Comparison of ENCODE assay signal across 8 cellular contexts in the genomic region with DNA sequence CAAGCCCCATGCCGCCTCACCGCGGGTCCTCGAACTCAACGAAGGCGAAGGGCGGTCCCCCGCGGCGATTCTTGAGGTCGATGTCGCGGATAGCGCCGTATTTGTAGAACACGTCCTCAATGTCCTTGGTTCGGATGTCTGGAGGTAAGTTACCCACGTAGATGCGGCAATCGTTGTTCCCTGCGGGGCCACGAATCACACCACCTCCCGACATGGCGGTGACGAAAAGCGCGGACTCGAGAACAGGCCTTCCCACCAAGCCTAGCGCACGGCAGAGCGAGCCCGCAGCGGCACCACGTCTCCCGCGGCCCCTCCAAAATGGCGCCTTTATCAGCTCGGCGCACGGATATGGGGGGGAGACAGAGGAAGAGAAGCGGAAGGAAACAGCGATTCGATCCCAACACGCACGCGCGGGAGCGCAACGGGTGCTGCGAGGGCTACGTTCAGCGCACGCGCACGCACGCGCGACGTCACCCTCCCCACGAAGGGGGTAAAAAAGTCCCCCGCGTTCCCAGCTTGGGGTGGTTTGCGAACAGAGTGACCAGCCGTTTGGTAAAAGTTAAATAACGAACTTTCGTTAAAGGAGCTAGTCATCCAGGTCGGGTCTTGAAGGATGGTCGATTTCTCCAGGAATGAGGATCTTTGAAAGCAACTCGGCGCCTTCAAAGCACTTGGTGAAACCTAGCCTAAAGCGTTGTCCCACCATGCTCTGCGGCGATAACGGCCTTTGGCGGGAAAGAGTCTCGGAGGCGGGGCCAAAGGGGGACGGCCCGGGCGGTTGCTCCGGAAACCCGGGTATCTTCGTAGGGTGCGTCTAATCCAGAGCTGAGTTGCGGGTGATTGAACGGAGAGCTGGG. TPM values are rescaled to one million over a fixed set of nuclear protein-coding genes. Genes with fewer than 3 reads are reported as not detected.
A peak's percentile ranks its signal among the peaks of the same experiment; 100 is the strongest.
DNase-seq lines count a peak whose midpoint lies in the region; ATAC-seq and TF ChIP-seq lines count a peak whose summit lies in the region.

A gene with protein sequence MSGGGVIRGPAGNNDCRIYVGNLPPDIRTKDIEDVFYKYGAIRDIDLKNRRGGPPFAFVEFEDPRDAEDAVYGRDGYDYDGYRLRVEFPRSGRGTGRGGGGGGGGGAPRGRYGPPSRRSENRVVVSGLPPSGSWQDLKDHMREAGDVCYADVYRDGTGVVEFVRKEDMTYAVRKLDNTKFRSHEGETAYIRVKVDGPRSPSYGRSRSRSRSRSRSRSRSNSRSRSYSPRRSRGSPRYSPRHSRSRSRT (minus strand): TSS at position 323 of the 857 bp plus-strand sequence. CDS start 109 bp downstream, at position 214.

- ATAC-seq in GM18909 (IDR thresholded peaks at IDR 0.05; ENCODE audit: poor library complexity, unreplicated experiment) (peak; percentile 92), HG03175 (IDR thresholded peaks at IDR 0.05; ENCODE audit: unreplicated experiment) (peak; percentile 88), WTC11 (peak; percentile 91)

- intact Hi-C loops in spleen (cut with DNase I; ENCODE audit: low total_unique reads) = loop anchor here (10.0 kb wide), 1 partner anchor 78 kb away; a partner anchor contains a TSS

- TF ChIP-seq POLR2A in spleen (IDR thresholded peaks at IDR 0.05) = peak; percentile 48 to 83 (median 66)

- H3K27me3 ChIP-seq in AG04450 (ENCODE audit: control insufficient read depth, insufficient read depth, low read length) = no peaks in the 10 kb centered on the region
- no peaks in the 10 kb centered on the region for H3K27me3 ChIP-seq in spleen (replicated peaks in 1 of 7)

- H3K36me3 ChIP-seq in spleen = peaks cover 0 to 38% (median 35%) of the 10 kb centered on the region in 6 donors

- H3K4me1 ChIP-seq in spleen = peaks cover 26 to 54% (median 49%) of the 10 kb centered on the region in 6 donors

- no peaks in the 10 kb centered on the region; the same call in 1 of the 2 replicates for H3K9me3 ChIP-seq in AG04450 (ENCODE audit: control insufficient read depth, insufficient read depth, low read length)
- no peaks in the 10 kb centered on the region for H3K9me3 ChIP-seq in spleen

- peak; percentile 94 for DNase-seq in AG04450 (ENCODE audit: low read depth, low spot score)
- DNase-seq in NCI-H226 = peak; percentile 96
- DNase-seq in WTC11 (ENCODE audit: low spot score) = peak; percentile 96
- DNase-seq in cardiac fibroblast (ENCODE audit: low read depth in 2 of 2) = peak; percentile 98
- DNase-seq in immature natural killer cell = peak; percentile 98 to 99 (median 99)
- peak; percentile 99 for DNase-seq in spleen

- POLR2A ChIA-PET in AG04450 (lab: Yijun Ruan, JAX) (interaction anchor here (0.8 to 2.9 kb wide), 14 partner anchors 17 to 685 kb away, joined by 3 to 44 read pairs (median 4); a partner anchor contains a TSS), WTC11 (lab: Charles Lee) (interaction anchor here (0.6 to 2.5 kb wide), 30 partner anchors 8 to 750 kb away, joined by 3 to 41 read pairs (median 5); a partner anchor contains a TSS)

- H3K27ac Mint-ChIP-seq in WTC11 (peak within 1 kb of the TSS; percentile 100), immature natural killer cell (peak within 1 kb of the TSS; percentile 96 to 100 (median 98))

- H3K9me3 Mint-ChIP-seq in WTC11 = no peaks in the 10 kb centered on the region
- H3K9me3 Mint-ChIP-seq in immature natural killer cell = peaks cover 0 to 4% (median 0%) of the 10 kb centered on the region in 6 donors

- H3K4me1 Mint-ChIP-seq in WTC11 = peaks cover 47% of the 10 kb centered on the region
- H3K4me1 Mint-ChIP-seq in immature natural killer cell = peaks cover 46 to 53% of the 10 kb centered on the region in 2 donors

- WGBS in spleen, 5 donors = 0 to 1% (median 0%) methylated on average over 55 to 86 of the region's 86 CpGs

- H3K27me3 Mint-ChIP-seq in WTC11 (ENCODE audit: low read depth) (no peaks in the 10 kb centered on the region), immature natural killer cell (ENCODE audit: low read depth in 3 of 3) (peaks cover 20 to 32% (median 24%) of the 10 kb centered on the region in 3 donors)

- peak within 1 kb of the TSS; percentile 96 for H3K27ac ChIP-seq in AG04450 (ENCODE audit: low read depth, low read length)
- peak within 1 kb of the TSS; percentile 85 to 100 (median 98) for H3K27ac ChIP-seq in spleen

- CTCF ChIA-PET in AG04450 (lab: Charles Lee) (interaction anchor here (0.6 to 2.3 kb wide), 10 partner anchors 8 to 764 kb away, joined by 3 to 11 read pairs (median 4); no protein-coding TSS in a partner anchor), WTC11 (lab: Charles Lee) (interaction anchor here (0.6 to 2.4 kb wide), 10 partner anchors 8 to 193 kb away, joined by 3 to 15 read pairs (median 6); a partner anchor contains a TSS)

- TF ChIP-seq CTCF in AG04450 (IDR thresholded peaks at IDR 0.05; ENCODE audit: low read depth, low read length) (no peak), WTC11 (IDR thresholded peaks at IDR 0.05) (no peak), cardiac fibroblast (IDR thresholded peaks at IDR 0.05; ENCODE audit: low read depth, low read length) (no peak), spleen (IDR thresholded peaks at IDR 0.05 in 8 of 11, conservative IDR thresholded peaks at IDR 0.05 in 3 of 11) (no peak)

- H3K4me3 Mint-ChIP-seq in WTC11 (peak within 1 kb of the TSS; percentile 100), immature natural killer cell (peak within 1 kb of the TSS; percentile 97 to 100 (median 99))

- H3K4me3 ChIP-seq in AG04450 (ENCODE audit: low read depth, low read length) (peak within 1 kb of the TSS; percentile 99), cardiac fibroblast (replicated peaks in 1 of 2; ENCODE audit: low read depth in 2 of 2, low read length in 2 of 2) (peak within 1 kb of the TSS; percentile 96 to 97), spleen (peak within 1 kb of the TSS; percentile 48 to 97 (median 85))

- H3K36me3 Mint-ChIP-seq in WTC11 = peaks cover 49% of the 10 kb centered on the region
- peaks cover 13 to 37% (median 21%) of the 10 kb centered on the region in 3 donors for H3K36me3 Mint-ChIP-seq in immature natural killer cell

TF ChIP-seq in WTC11, 78 proteins besides CTCF, POLR2A, EP300 and RAD21 (continues in another document):
- TF ChIP-seq ETV6 (CRISPR knock-in tag; IDR thresholded peaks at IDR 0.05) = peak; percentile 68; the same call in 1 of the 2 replicates
- TF ChIP-seq, protein P1, sequence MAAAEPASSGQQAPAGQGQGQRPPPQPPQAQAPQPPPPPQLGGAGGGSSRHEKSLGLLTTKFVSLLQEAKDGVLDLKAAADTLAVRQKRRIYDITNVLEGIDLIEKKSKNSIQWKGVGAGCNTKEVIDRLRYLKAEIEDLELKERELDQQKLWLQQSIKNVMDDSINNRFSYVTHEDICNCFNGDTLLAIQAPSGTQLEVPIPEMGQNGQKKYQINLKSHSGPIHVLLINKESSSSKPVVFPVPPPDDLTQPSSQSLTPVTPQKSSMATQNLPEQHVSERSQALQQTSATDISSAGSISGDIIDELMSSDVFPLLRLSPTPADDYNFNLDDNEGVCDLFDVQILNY (CRISPR knock-in tag; IDR thresholded peaks at IDR 0.05) = peak; percentile 99
- TF ChIP-seq SMAD4 (CRISPR knock-in tag; IDR thresholded peaks at IDR 0.05) = no peak
- TF ChIP-seq, protein P2, sequence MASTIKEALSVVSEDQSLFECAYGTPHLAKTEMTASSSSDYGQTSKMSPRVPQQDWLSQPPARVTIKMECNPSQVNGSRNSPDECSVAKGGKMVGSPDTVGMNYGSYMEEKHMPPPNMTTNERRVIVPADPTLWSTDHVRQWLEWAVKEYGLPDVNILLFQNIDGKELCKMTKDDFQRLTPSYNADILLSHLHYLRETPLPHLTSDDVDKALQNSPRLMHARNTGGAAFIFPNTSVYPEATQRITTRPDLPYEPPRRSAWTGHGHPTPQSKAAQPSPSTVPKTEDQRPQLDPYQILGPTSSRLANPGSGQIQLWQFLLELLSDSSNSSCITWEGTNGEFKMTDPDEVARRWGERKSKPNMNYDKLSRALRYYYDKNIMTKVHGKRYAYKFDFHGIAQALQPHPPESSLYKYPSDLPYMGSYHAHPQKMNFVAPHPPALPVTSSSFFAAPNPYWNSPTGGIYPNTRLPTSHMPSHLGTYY (CRISPR knock-in tag; IDR thresholded peaks at IDR 0.05) = no peak
- TF ChIP-seq, protein P3, sequence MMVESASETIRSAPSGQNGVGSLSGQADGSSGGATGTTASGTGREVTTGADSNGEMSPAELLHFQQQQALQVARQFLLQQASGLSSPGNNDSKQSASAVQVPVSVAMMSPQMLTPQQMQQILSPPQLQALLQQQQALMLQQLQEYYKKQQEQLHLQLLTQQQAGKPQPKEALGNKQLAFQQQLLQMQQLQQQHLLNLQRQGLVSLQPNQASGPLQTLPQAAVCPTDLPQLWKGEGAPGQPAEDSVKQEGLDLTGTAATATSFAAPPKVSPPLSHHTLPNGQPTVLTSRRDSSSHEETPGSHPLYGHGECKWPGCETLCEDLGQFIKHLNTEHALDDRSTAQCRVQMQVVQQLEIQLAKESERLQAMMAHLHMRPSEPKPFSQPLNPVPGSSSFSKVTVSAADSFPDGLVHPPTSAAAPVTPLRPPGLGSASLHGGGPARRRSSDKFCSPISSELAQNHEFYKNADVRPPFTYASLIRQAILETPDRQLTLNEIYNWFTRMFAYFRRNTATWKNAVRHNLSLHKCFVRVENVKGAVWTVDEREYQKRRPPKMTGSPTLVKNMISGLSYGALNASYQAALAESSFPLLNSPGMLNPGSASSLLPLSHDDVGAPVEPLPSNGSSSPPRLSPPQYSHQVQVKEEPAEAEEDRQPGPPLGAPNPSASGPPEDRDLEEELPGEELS (CRISPR knock-in tag; IDR thresholded peaks at IDR 0.05) = peak; percentile 67
- TF ChIP-seq JUN (CRISPR knock-in tag; IDR thresholded peaks at IDR 0.05) = 0 out of 2 replicates have a peak, but pooled peaks have one; percentile 68
- TF ChIP-seq, protein P4, sequence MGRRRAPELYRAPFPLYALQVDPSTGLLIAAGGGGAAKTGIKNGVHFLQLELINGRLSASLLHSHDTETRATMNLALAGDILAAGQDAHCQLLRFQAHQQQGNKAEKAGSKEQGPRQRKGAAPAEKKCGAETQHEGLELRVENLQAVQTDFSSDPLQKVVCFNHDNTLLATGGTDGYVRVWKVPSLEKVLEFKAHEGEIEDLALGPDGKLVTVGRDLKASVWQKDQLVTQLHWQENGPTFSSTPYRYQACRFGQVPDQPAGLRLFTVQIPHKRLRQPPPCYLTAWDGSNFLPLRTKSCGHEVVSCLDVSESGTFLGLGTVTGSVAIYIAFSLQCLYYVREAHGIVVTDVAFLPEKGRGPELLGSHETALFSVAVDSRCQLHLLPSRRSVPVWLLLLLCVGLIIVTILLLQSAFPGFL (CRISPR knock-in tag; IDR thresholded peaks at IDR 0.05; ENCODE audit: borderline replicate concordance) = peak; percentile 48; the same call in 1 of the 2 replicates

RNA-seq across cellular contexts. Expression of the gene that starts here (rescaled TPM):
- polyA plus RNA-seq in AG04450 (2011; rRNA removed) = 215 and 249 TPM in 2 replicates
- 278 and 309 TPM in 2 replicates for polyA minus RNA-seq in AG04450 (2011; rRNA and poly(A)+ RNA removed)
- 349 to 387 TPM (median 366 TPM) in 3 replicates for total RNA-seq in WTC11 (2021)
- 10 to 100 TPM; 42.5 to 69.6 (median 55.8) TPM for polyA plus RNA-seq in immature natural killer cell
- total RNA-seq in spleen = 100 to 1,000 TPM; 165 to 213 (median 174) TPM
- 10 to 100 TPM; 65.8 to 90.4 (median 88.2) TPM for polyA plus RNA-seq in spleen

Comparison
In these comparisons a context has a peak if more than half of its experiments do, and no peak if none do; other contexts are left out.
1. Peak in every context shown above with its lines: DNase-seq, ATAC-seq, H3K4me3 ChIP-seq and H3K27ac ChIP-seq.